In the genomic region with DNA sequence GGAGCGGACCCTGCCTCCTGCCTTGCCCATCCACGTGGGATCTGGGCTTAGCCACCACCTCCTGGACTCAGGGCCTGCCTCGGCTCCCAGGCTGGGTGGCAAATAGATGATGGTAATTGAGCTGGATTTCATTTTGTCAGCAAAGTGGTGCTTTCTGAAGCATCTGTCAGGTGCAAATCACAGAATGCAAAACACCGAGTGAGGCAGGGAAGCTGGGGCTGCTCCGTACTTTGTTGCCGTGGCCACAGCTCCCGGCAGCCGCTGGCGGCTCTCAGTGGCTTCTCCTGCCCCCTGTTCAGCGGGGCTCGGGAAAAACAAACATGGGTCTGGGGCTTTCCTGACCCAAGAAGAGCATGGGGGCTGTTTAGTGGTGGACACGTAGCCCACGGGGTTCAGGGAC, we compare ENCODE assay signal across 27 cellular contexts.
"Had no signal": no experiment of that assay in that cellular context is flagged by ENCODE, and none has a peak within 500 bp of the region (broad histone marks: within the 10 kb centered on the region; RNA-seq: fewer than 3 reads in every experiment).

No MANE protein-coding gene starts in this region.

- H2AFZ ChIP-seq: hepatocyte had no signal

- H3K36me3 ChIP-seq: breast epithelium, left lung, ovary, prostate gland, uterus had no signal

- DNase-seq: activated B cell treated with CpG ODN at 0.5 μM for 24 hours; activated CD4-positive, alpha-beta T cell treated with anti-CD3 and anti-CD28 coated beads for 36 hours; activated CD4-positive, alpha-beta T cell treated with anti-CD3 and anti-CD28 coated beads, Interleukin-2, amount 50 U/mL, for 4 hours; activated CD8-positive, alpha-beta memory T cell treated with anti-CD3 and anti-CD28 coated beads for 24 hours; activated CD8-positive, alpha-beta memory T cell treated with anti-CD3 and anti-CD28 coated beads, Interleukin-2, amount 50 U/mL, for 4 hours; activated naive CD4-positive, alpha-beta T cell treated with Interleukin-2 at 50 U/mL for 16 hours; activated naive CD8-positive, alpha-beta T cell treated with anti-CD3 and anti-CD28 coated beads for 36 hours; activated T-cell treated with anti-CD3 and anti-CD28 coated beads, Interleukin-2, amount 50 U/mL, for 24 hours; effector memory CD4-positive, alpha-beta T cell; foreskin melanocyte; immature natural killer cell; naive B cell; ovary; stimulated activated CD4-positive, alpha-beta T cell treated with anti-CD3 and anti-CD28 coated beads, Interleukin-2, amount 100 ng/mL, for 48 hours; stimulated activated CD8-positive, alpha-beta memory T cell treated with anti-CD3 and anti-CD28 coated beads, Interleukin-4, amount 100 ng/mL, for 48 hours; stimulated activated naive B cell treated with anti-CD40 and anti-IgM and Interleukin-4, amounts not matched to agents 10 μg/mL and 1 μg/mL and 100 μg/mL, for 72 hours; testis; trophoblast cell; uterus had no signal

- H3K4me1 ChIP-seq: breast epithelium, left lung, prostate gland, uterus had no signal

- H3K9me3 ChIP-seq: left lung, ovary, prostate gland, testis, uterus had no signal

- ATAC-seq: activated CD4-positive, alpha-beta T cell treated with anti-CD3 and anti-CD28 coated beads for 36 hours; esophagus mucosa; left lung; stimulated activated naive B cell treated with anti-CD40 and anti-IgM and Interleukin-4, amounts not matched to agents 10 μg/mL and 1 μg/mL and 100 μg/mL, for 72 hours had no signal

- H3K4me2 ChIP-seq: hepatocyte had no signal

- H3K27me3 ChIP-seq: breast epithelium, hepatocyte, left lung, ovary, testis, uterus had no signal

- H3K79me2 ChIP-seq: hepatocyte had no signal

- H3K4me3 ChIP-seq: breast epithelium, hepatocyte, left lung, lung, ovary, prostate gland, testis, uterus had no signal

- H3K27ac ChIP-seq: breast epithelium, hepatocyte, left lung, ovary, prostate gland, testis, uterus had no signal

- FAIRE-seq: astrocyte, colon had no signal
